ENCODE assay signal across 19 cellular contexts in genomic region chr17:34009946-34010345, GRCh38.
"Had no signal": no experiment of that assay in that cellular context is flagged by ENCODE, and none has a peak within 500 bp of the region (broad histone marks: within the 10 kb centered on the region; RNA-seq: fewer than 3 reads in every experiment).

No MANE protein-coding gene starts in this region.

- H3K27me3 ChIP-seq: foreskin keratinocyte, neutrophil, ovary, right atrium auricular region, sigmoid colon had no signal

- H3K4me1 ChIP-seq: foreskin keratinocyte, right atrium auricular region, sigmoid colon, stomach, transverse colon had no signal

- H3K9me3 ChIP-seq: neutrophil, ovary, right atrium auricular region, sigmoid colon, stomach, thoracic aorta, transverse colon had no signal

- H3K27ac Mint-ChIP-seq: immature natural killer cell; naive thymus-derived CD8-positive, alpha-beta T cell had no signal

- DNase-seq: effector memory CD4-positive, alpha-beta T cell; foreskin keratinocyte; immature natural killer cell; kidney; left colon; left ventricle myocardium superior; mesenchymal stem cell; naive thymus-derived CD8-positive, alpha-beta T cell; ovary; sigmoid colon; stimulated activated CD4-positive, alpha-beta T cell treated with anti-CD3 and anti-CD28 coated beads, Interleukin-2, amount 100 ng/mL, for 24 hours; stimulated activated naive CD4-positive, alpha-beta T cell; stomach; substantia nigra; transverse colon had no signal

- H3K4me3 Mint-ChIP-seq: immature natural killer cell; naive thymus-derived CD8-positive, alpha-beta T cell had no signal

- H3K9me3 Mint-ChIP-seq: immature natural killer cell; naive thymus-derived CD8-positive, alpha-beta T cell had no signal

- H3K4me1 Mint-ChIP-seq: immature natural killer cell had no signal

- H3K27ac ChIP-seq: foreskin keratinocyte, neutrophil, ovary, right atrium auricular region, sigmoid colon, skin epidermis, stomach, thoracic aorta, transverse colon had no signal

- H3K36me3 Mint-ChIP-seq: immature natural killer cell; naive thymus-derived CD8-positive, alpha-beta T cell had no signal
